Comparison of ENCODE assay signal across 8 cellular contexts in the genomic region with DNA sequence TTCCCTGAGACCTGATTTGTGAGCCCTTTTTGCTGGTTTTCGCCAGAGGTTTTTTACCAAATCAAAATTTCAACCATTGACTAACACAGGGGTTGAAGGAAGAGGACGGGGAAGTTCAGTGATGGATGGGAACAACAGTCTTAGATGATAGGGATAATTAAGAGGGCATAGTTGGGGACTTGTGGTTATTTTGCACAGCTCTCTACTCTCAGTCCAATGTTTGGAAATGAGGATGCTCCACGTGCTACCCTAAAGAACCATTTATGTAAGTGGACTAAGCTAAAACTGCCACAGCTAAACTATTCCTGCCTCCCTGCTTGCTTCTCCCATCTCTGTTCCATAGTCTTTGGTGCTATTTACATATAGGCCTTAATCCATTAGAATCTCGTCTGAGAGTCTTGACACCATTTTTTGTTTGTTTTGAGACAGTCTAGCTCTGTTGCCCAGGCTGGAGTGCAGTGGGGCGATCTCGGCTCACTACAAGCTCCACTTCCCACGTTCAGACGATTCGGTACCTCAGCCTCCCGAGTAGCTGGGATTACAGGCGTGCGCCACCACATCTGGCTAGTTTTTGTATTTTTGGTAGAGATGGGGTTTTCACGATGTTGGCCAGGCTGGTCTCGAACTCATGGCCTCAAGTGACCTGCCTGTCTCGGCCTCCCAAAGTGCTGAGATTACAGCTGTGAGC. TPM values are rescaled to one million over a fixed set of nuclear protein-coding genes. Genes with fewer than 3 reads are reported as not detected.
A peak's percentile ranks its signal among the peaks of the same experiment; 100 is the strongest.
DNase-seq lines count a peak whose midpoint lies in the region; ATAC-seq and TF ChIP-seq lines count a peak whose summit lies in the region.

No MANE protein-coding gene starts in this region.

- H3K36me3 ChIP-seq in HAP-1 (replicated peaks) = peaks cover 40% of the 10 kb centered on the region
- peaks cover 41% of the 10 kb centered on the region for H3K36me3 ChIP-seq in right atrium auricular region

- no peak for TF ChIP-seq CTCF in WTC11 (IDR thresholded peaks at IDR 0.05)
- no peak for TF ChIP-seq CTCF in right atrium auricular region (IDR thresholded peaks at IDR 0.05)

- peak overlapping the region; percentile 98 to 100 for H3K27ac ChIP-seq in right atrium auricular region

- no peak for ATAC-seq in WTC11
- no peak for ATAC-seq in stimulated activated memory B cell treated with anti-CD40 and anti-IgM and Interleukin-4, amounts not matched to agents 10 μg/mL and 1 μg/mL and 100 μg/mL, for 72 hours

- no peaks in the 10 kb centered on the region for H3K27me3 ChIP-seq in HAP-1 (ENCODE audit: low read depth)
- no peaks in the 10 kb centered on the region for H3K27me3 ChIP-seq in right atrium auricular region

- peaks cover 32% of the 10 kb centered on the region for H3K4me1 Mint-ChIP-seq in WTC11
- H3K4me1 Mint-ChIP-seq in stimulated activated memory B cell treated with anti-CD40 and anti-IgM and Interleukin-4, amounts not matched to agents 10 μg/mL and 1 μg/mL and 100 μg/mL, for 72 hours = peaks cover 33% of the 10 kb centered on the region

- no peak for DNase-seq in HAP-1 (ENCODE audit: low spot score in 2 of 2)
- DNase-seq in WTC11 (ENCODE audit: low spot score) = no peak
- DNase-seq in right atrium auricular region (ENCODE audit: low spot score) = no peak
- DNase-seq in DMS114 treated with DMSO at 0.1 percent for 48 hours (lab: John Stamatoyannopoulos, UW; ENCODE audit: unreplicated experiment) = no peak
- no peak for DNase-seq in cerebellum (ENCODE audit: low spot score)
- no peak for DNase-seq in COR-L47 (lab: John Stamatoyannopoulos, UW)
- no peak for DNase-seq in DMS79 treated with DMSO at 0.1 percent for 48 hours (lab: John Stamatoyannopoulos, UW)

- H3K9me3 ChIP-seq in HAP-1 (no peaks in the 10 kb centered on the region), right atrium auricular region (no peaks in the 10 kb centered on the region)

- peaks cover 40% of the 10 kb centered on the region for H3K36me3 Mint-ChIP-seq in WTC11
- peaks cover 46% of the 10 kb centered on the region for H3K36me3 Mint-ChIP-seq in stimulated activated memory B cell treated with anti-CD40 and anti-IgM and Interleukin-4, amounts not matched to agents 10 μg/mL and 1 μg/mL and 100 μg/mL, for 72 hours

- H3K4me3 ChIP-seq in HAP-1 = peak overlapping the region; percentile 90
- peak overlapping the region; percentile 34 to 90 for H3K4me3 ChIP-seq in right atrium auricular region

- CTCF ChIA-PET in WTC11 (lab: Charles Lee) = interaction anchor here (1.0 to 2.6 kb wide), 12 partner anchors 9 to 426 kb away, joined by 3 to 59 read pairs (median 7); a partner anchor contains a TSS

- peaks cover 22% of the 10 kb centered on the region for H3K4me1 ChIP-seq in HAP-1
- H3K4me1 ChIP-seq in right atrium auricular region = peaks cover 0 to 19% of the 10 kb centered on the region in 2 donors

- H3K9me3 Mint-ChIP-seq in WTC11 = no peaks in the 10 kb centered on the region
- H3K9me3 Mint-ChIP-seq in stimulated activated memory B cell treated with anti-CD40 and anti-IgM and Interleukin-4, amounts not matched to agents 10 μg/mL and 1 μg/mL and 100 μg/mL, for 72 hours = no peaks in the 10 kb centered on the region

- in situ Hi-C loops in HAP-1 (cut with MboI; ENCODE audit: low sequenced_read_pairs) = no loop called here

- POLR2A ChIA-PET in WTC11 (lab: Charles Lee) = interaction anchor here (0.6 to 9.4 kb wide), 23 partner anchors 9 to 703 kb away, joined by 3 to 188 read pairs (median 4); a partner anchor contains a TSS

- peak overlapping the region; percentile 83 for H3K4me3 Mint-ChIP-seq in WTC11
- peak overlapping the region; percentile 99 for H3K4me3 Mint-ChIP-seq in stimulated activated memory B cell treated with anti-CD40 and anti-IgM and Interleukin-4, amounts not matched to agents 10 μg/mL and 1 μg/mL and 100 μg/mL, for 72 hours

- H3K27me3 Mint-ChIP-seq in WTC11 (ENCODE audit: low read depth) = no peaks in the 10 kb centered on the region; the same call in 1 of the 2 replicates
- no peaks in the 10 kb centered on the region for H3K27me3 Mint-ChIP-seq in stimulated activated memory B cell treated with anti-CD40 and anti-IgM and Interleukin-4, amounts not matched to agents 10 μg/mL and 1 μg/mL and 100 μg/mL, for 72 hours

- peak overlapping the region; percentile 100 for H3K27ac Mint-ChIP-seq in WTC11
- H3K27ac Mint-ChIP-seq in stimulated activated memory B cell treated with anti-CD40 and anti-IgM and Interleukin-4, amounts not matched to agents 10 μg/mL and 1 μg/mL and 100 μg/mL, for 72 hours = peak overlapping the region; percentile 95

TF ChIP-seq in WTC11, 78 proteins besides CTCF, POLR2A, EP300 and RAD21:
- TF ChIP-seq FOXP1 (CRISPR knock-in tag; IDR thresholded peaks at IDR 0.05; ENCODE audit: borderline replicate concordance) = 0 out of 2 replicates have a peak, but pooled peaks have one; percentile 26
- TF ChIP-seq, protein P1, sequence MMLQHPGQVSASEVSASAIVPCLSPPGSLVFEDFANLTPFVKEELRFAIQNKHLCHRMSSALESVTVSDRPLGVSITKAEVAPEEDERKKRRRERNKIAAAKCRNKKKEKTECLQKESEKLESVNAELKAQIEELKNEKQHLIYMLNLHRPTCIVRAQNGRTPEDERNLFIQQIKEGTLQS (CRISPR knock-in tag; conservative IDR thresholded peaks at IDR 0.05) = 0 out of 2 replicates have a peak, but pooled peaks have one; percentile 11
- TF ChIP-seq, protein P2, sequence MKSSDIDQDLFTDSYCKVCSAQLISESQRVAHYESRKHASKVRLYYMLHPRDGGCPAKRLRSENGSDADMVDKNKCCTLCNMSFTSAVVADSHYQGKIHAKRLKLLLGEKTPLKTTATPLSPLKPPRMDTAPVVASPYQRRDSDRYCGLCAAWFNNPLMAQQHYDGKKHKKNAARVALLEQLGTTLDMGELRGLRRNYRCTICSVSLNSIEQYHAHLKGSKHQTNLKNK (CRISPR knock-in tag; IDR thresholded peaks at IDR 0.05) = no peak

RNA-seq across cellular contexts. Expression of a gene that starts 0.7 kb away (rescaled TPM):
- total RNA-seq in WTC11 (2021) (191 to 212 TPM (median 204 TPM) in 3 replicates), right atrium auricular region (100 to 1,000 TPM in 1 of 2 donors, 10 to 100 TPM in 1; 96.7 to 146 TPM), cerebellum (86.7 TPM)

RNA-seq across cellular contexts. Expression of a gene that starts 30.9 kb away (rescaled TPM):
- total RNA-seq in WTC11 (2021) = 6.6 to 14.7 TPM (median 14.1 TPM) in 3 replicates
- total RNA-seq in right atrium auricular region = 10 to 100 TPM; 21.9 to 41.1 TPM
- 0.36 TPM for total RNA-seq in cerebellum

RNA-seq across cellular contexts. Expression of a gene that starts 49.3 kb away (rescaled TPM):
- total RNA-seq in WTC11 (2021) (219 to 254 TPM (median 224 TPM) in 3 replicates), right atrium auricular region (100 to 1,000 TPM in 1 of 2 donors, 10 to 100 TPM in 1; 81.7 to 139 TPM), cerebellum (102 TPM)
